In genomic region chr10:133528845-133529575, GRCh38 we compare ENCODE assay signal across 8 cellular contexts. TPM values are rescaled to one million over a fixed set of nuclear protein-coding genes. Genes with fewer than 3 reads are reported as not detected.
DNase-seq lines count a peak whose midpoint lies in the region; ATAC-seq and TF ChIP-seq lines count a peak whose summit lies in the region.

No MANE protein-coding gene starts in this region.

- H3K4me1 Mint-ChIP-seq in effector memory CD8-positive, alpha-beta T cell (ENCODE audit: low read depth in 2 of 2), result peaks cover 21 to 23% of the 10 kb centered on the region in 2 donors

- H3K4me1 ChIP-seq in psoas muscle, result no peaks in the 10 kb centered on the region

- H3K36me3 Mint-ChIP-seq in effector memory CD8-positive, alpha-beta T cell (ENCODE audit: insufficient read depth), result peaks cover 8% of the 10 kb centered on the region

- no peaks in the 10 kb centered on the region for H3K36me3 ChIP-seq in psoas muscle (ENCODE audit: insufficient read depth in 1 of 2, low read depth in 1 of 2)

- no peak for TF ChIP-seq CTCF in psoas muscle (IDR thresholded peaks at IDR 0.05)

- intact Hi-C loops in psoas muscle (cut with DNase I), result no loop called here

- peaks cover 45 to 67% of the 10 kb centered on the region in 2 donors for H3K27me3 Mint-ChIP-seq in effector memory CD8-positive, alpha-beta T cell

- no peaks in the 10 kb centered on the region for H3K9me3 Mint-ChIP-seq in effector memory CD8-positive, alpha-beta T cell

- WGBS in psoas muscle, 3 donors, result 3 to 13% (median 13%) methylated on average over 27 to 37 of the region's 37 CpGs

- peak; percentile 61 for ATAC-seq in effector memory CD8-positive, alpha-beta T cell (replicated peaks)
- ATAC-seq in psoas muscle, result peak in 1 of 4 donors; percentile 33

- CTCF ChIA-PET in HEK293T (lab: Yijun Ruan, JAX), result no interaction called here

- peaks cover 2% of the 10 kb centered on the region for H3K9me3 ChIP-seq in psoas muscle

- DNase-seq in EL, result peak; percentile 13
- peak; percentile 16 to 27 for DNase-seq in NOMO-1 (lab: John Stamatoyannopoulos, UW; ENCODE audit: unreplicated experiment in 2 of 2)
- no peak for DNase-seq in effector memory CD8-positive, alpha-beta T cell
- DNase-seq in psoas muscle, result no peak
- DNase-seq in 8988T, result no peak
- no peak for DNase-seq in activated CD8-positive, alpha-beta memory T cell treated with anti-CD3 and anti-CD28 coated beads, Interleukin-2, amount 50 U/mL, for 4 hours
- no peak for DNase-seq in HEK293T (ENCODE audit: extremely low spot score)
- no peak for DNase-seq in OCI-M2 (lab: John Stamatoyannopoulos, UW; ENCODE audit: unreplicated experiment)

- peak overlapping the region; percentile 50 for H3K4me3 ChIP-seq in psoas muscle

- H3K27ac Mint-ChIP-seq in effector memory CD8-positive, alpha-beta T cell, result peak overlapping the region in 1 of 2 donors; percentile 12

- no peak overlapping the region for H3K27ac ChIP-seq in psoas muscle

- peak overlapping the region; percentile 82 to 88 for H3K4me3 Mint-ChIP-seq in effector memory CD8-positive, alpha-beta T cell

- POLR2A ChIA-PET in HEK293T (lab: Yijun Ruan, JAX), result interaction anchor here (1.8 kb wide), 1 partner anchor 9 kb away, joined by 5 read pairs; no protein-coding TSS in a partner anchor

- peaks cover 0 to 50% (median 16%) of the 10 kb centered on the region in 3 donors for H3K27me3 ChIP-seq in psoas muscle (ENCODE audit: insufficient read depth in 3 of 3, low read length in 2 of 3)

TF ChIP-seq in HEK293T, 16 proteins besides CTCF, POLR2A, EP300 and RAD21:
- TF ChIP-seq LEF1 (IDR thresholded peaks at IDR 0.05; ENCODE audit: borderline replicate concordance) (no peak), L3MBTL2 (conservative IDR thresholded peaks at IDR 0.05) (no peak), ZNF384 (IDR thresholded peaks at IDR 0.05) (no peak), NFRKB (IDR thresholded peaks at IDR 0.05) (no peak), ARNT (IDR thresholded peaks at IDR 0.05) (no peak), FOXM1 (IDR thresholded peaks at IDR 0.05; ENCODE audit: borderline replicate concordance) (no peak), TARDBP (IDR thresholded peaks at IDR 0.05) (no peak), HDGF (IDR thresholded peaks at IDR 0.05; ENCODE audit: borderline replicate concordance) (no peak), PKNOX1 (IDR thresholded peaks at IDR 0.05) (no peak), SUZ12 (IDR thresholded peaks at IDR 0.05) (no peak), SP1 (IDR thresholded peaks at IDR 0.05) (no peak), BHLHE40 (IDR thresholded peaks at IDR 0.05; ENCODE audit: borderline replicate concordance) (no peak), FOXA1 (IDR thresholded peaks at IDR 0.05) (no peak), CTBP1 (IDR thresholded peaks at IDR 0.05; ENCODE audit: borderline replicate concordance) (no peak), ELF4 (IDR thresholded peaks at IDR 0.05) (no peak), FOXK2 (IDR thresholded peaks at IDR 0.05) (no peak)

RNA-seq across cellular contexts. Expression of gene CYP2E1, which starts 1.8 kb away (rescaled TPM):
- total RNA-seq in psoas muscle, result 1 to 10 TPM in 3 of 4 donors, under 1 TPM in 1; 0.57 to 3.0 (median 1.8) TPM
- 1 to 10 TPM in 1 of 3 donors, under 1 TPM in 2; 0.25 to 1.3 (median 0.41) TPM for polyA plus RNA-seq in psoas muscle

RNA-seq across cellular contexts. Expression of gene SYCE1, which starts 36.4 kb away (rescaled TPM):
- under 1 TPM in 2 of 4 donors, not detected in 2; 0.38 to 0.47 TPM for total RNA-seq in psoas muscle
- under 1 TPM; 0.08 to 0.68 (median 0.30) TPM for polyA plus RNA-seq in psoas muscle

Comparison
In these comparisons a context has a peak if more than half of its experiments do, and no peak if none do; other contexts are left out.
1. DNase-seq: peak in EL (single experiment) and NOMO-1 (2 of 2); none in effector memory CD8-positive, alpha-beta T cell (0 of 3), psoas muscle (0 of 2), 8988T (single experiment), activated CD8-positive, alpha-beta memory T cell treated with anti-CD3 and anti-CD28 coated beads, Interleukin-2, amount 50 U/mL, for 4 hours (single experiment), HEK293T (single experiment) and OCI-M2 (single experiment).